In genomic region chr6:142155091-142155490, GRCh38 we compare ENCODE assay signal across 28 cellular contexts. TPM values are rescaled to one million over a fixed set of nuclear protein-coding genes. Genes with fewer than 3 reads are reported as not detected.
"Had no signal": no experiment of that assay in that cellular context is flagged by ENCODE, and none has a peak within 500 bp of the region (broad histone marks: within the 10 kb centered on the region; RNA-seq: fewer than 3 reads in every experiment).

No MANE protein-coding gene starts in this region.

- H3K27ac ChIP-seq: colonic mucosa, esophagus squamous epithelium, heart right ventricle, left lung, stomach, suprapubic skin had no signal

- H3K4me3 ChIP-seq: colonic mucosa, esophagus squamous epithelium, heart right ventricle, left lung, lung, stomach, suprapubic skin, tibial nerve had no signal

- H3K27me3 ChIP-seq: colonic mucosa, esophagus squamous epithelium, heart right ventricle, left lung, stomach, suprapubic skin, tibial nerve had no signal

- DNase-seq: activated B cell treated with CpG ODN at 0.5 μM for 24 hours; activated CD4-positive, alpha-beta T cell treated with anti-CD3 and anti-CD28 coated beads for 36 hours; activated CD4-positive, alpha-beta T cell treated with anti-CD3 and anti-CD28 coated beads, Interleukin-2, amount 50 U/mL, for 4 hours; activated CD8-positive, alpha-beta memory T cell treated with anti-CD3 and anti-CD28 coated beads for 24 hours; activated CD8-positive, alpha-beta memory T cell treated with anti-CD3 and anti-CD28 coated beads, Interleukin-2, amount 50 U/mL, for 4 hours; activated naive CD4-positive, alpha-beta T cell treated with Interleukin-2 at 50 U/mL for 16 hours; activated naive CD8-positive, alpha-beta T cell treated with anti-CD3 and anti-CD28 coated beads for 36 hours; activated T-cell treated with anti-CD3 and anti-CD28 coated beads, Interleukin-2, amount 50 U/mL, for 4 hours; colonic mucosa; esophagus squamous epithelium; heart right ventricle; kidney glomerular epithelial cell; left lung; naive thymus-derived CD4-positive, alpha-beta T cell; occipital lobe; posterior cingulate gyrus; small intestine; stomach; T1000 had no signal

- H3K9me3 ChIP-seq: colonic mucosa, esophagus squamous epithelium, heart right ventricle, left lung, stomach, suprapubic skin, tibial nerve had no signal

- H3K36me3 ChIP-seq: colonic mucosa, esophagus squamous epithelium, heart right ventricle, left lung, suprapubic skin, tibial nerve had no signal

- H3K4me1 ChIP-seq: colonic mucosa had no signal

RNA-seq across cellular contexts. Expression of gene NMBR, which starts 8.2 kb away (rescaled TPM):
- total RNA-seq: activated B cell treated with CpG ODN at 0.5 μM for 24 hours; activated CD4-positive, alpha-beta T cell treated with anti-CD3 and anti-CD28 coated beads for 36 hours; activated naive CD8-positive, alpha-beta T cell treated with anti-CD3 and anti-CD28 coated beads for 36 hours; activated T-cell treated with anti-CD3 and anti-CD28 coated beads, Interleukin-2, amount 50 U/mL, for 4 hours; activated T-helper 2 cell treated with anti-CD3 and anti-CD28 coated beads, Interferon-gamma antibody, Interleukin-2, Interleukin-4, amounts not matched to agents 10 μg/mL and 5 μg/mL and 100 μg/mL, durations not matched to agents 14 hours and 24 hours and 36 hours; astrocyte; colonic mucosa; esophagus squamous epithelium; fibroblast of villous mesenchyme; heart right ventricle; left lung; naive thymus-derived CD4-positive, alpha-beta T cell had no signal

RNA-seq across cellular contexts. Expression of gene GJE1, which starts 22.4 kb away (rescaled TPM):
- total RNA-seq: activated B cell treated with CpG ODN at 0.5 μM for 24 hours; activated CD4-positive, alpha-beta T cell treated with anti-CD3 and anti-CD28 coated beads for 36 hours; activated naive CD8-positive, alpha-beta T cell treated with anti-CD3 and anti-CD28 coated beads for 36 hours; activated T-cell treated with anti-CD3 and anti-CD28 coated beads, Interleukin-2, amount 50 U/mL, for 4 hours; activated T-helper 2 cell treated with anti-CD3 and anti-CD28 coated beads, Interferon-gamma antibody, Interleukin-2, Interleukin-4, amounts not matched to agents 10 μg/mL and 5 μg/mL and 100 μg/mL, durations not matched to agents 14 hours and 24 hours and 36 hours; astrocyte; colonic mucosa; esophagus squamous epithelium; fibroblast of villous mesenchyme; heart right ventricle; left lung; lung; naive thymus-derived CD4-positive, alpha-beta T cell; neural crest cell; occipital lobe; sciatic nerve; stomach; suprapubic skin; tibial nerve; urinary bladder had no signal
